8 cellular contexts compared by ENCODE assay signal in the genomic region with DNA sequence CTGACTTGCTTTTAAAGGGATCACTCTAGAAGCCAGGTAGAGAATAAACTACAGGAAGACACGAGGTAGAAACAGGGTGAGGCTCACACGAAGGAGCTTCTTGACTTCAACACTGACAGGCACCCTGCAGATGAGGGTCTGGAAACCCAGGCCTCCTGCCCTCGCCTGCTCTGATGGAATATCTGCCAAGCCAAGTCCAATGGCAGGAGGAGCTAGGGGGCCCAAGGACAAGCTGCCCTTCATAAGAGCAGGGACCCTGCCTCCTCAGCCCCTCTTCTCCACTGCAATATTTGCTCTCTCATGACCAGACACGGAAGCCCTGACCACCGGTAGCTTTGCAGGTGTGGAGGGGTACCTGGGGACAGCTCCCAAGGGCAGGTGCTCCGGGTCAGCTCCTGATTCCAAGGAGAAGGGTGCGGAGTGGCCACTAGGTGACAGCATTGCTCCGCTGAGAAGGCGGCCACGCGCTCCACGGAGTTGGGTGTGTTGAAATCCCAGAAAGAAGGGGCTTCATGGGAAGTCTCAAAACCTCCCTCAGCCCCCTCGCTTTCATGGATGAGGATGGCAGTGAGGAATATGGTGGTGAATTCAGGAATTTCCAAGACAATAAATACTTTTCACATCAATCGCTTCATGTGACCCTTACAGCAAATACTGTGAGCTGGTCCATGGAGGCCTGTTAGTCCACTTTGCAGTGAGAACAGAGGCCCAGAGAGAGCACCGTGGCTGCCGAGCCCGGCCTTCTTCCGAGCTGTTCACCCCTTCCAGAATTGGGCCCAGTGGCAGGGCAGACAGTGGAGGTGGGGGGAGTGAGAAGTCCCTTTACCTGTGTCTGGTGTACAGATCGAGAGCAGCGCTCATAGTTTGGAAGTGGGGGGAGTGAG. TPM values are rescaled to one million over a fixed set of nuclear protein-coding genes. Genes with fewer than 3 reads are reported as not detected.
A peak's percentile ranks its signal among the peaks of the same experiment; 100 is the strongest.
DNase-seq lines count a peak whose midpoint lies in the region; ATAC-seq and TF ChIP-seq lines count a peak whose summit lies in the region.

No MANE protein-coding gene starts in this region.

- peak; percentile 35 for DNase-seq in EL
- peak; percentile 25 for DNase-seq in MM.1S
- peak in 3 of 4 experiments; percentile 5 to 27 (median 22) for DNase-seq in activated CD4-positive, CD25-positive, alpha-beta regulatory T cell (lab: John Stamatoyannopoulos, UW)
- DNase-seq in cardiac fibroblast (ENCODE audit: low read depth in 2 of 2) = peak; percentile 49 to 53
- peak in 1 of 2 donors; percentile 87 for DNase-seq in left lung
- DNase-seq in stimulated activated CD4-positive, alpha-beta T cell treated with anti-CD3 and anti-CD28 coated beads, TNF-alpha, amount 100 ng/mL, for 4 hours (ENCODE audit: low read depth in 3 of 3) = peak; percentile 21 to 46 (median 30)

- H3K27ac ChIP-seq in MM.1S (ENCODE audit: low read length) = no peak overlapping the region
- H3K27ac ChIP-seq in left lung = no peak overlapping the region

- ATAC-seq in left lung = peak; percentile 95
- ATAC-seq in GM18519 (IDR thresholded peaks at IDR 0.05; ENCODE audit: low FRiP score, unreplicated experiment) = no peak
- no peak for ATAC-seq in HG02763 (IDR thresholded peaks at IDR 0.05; ENCODE audit: unreplicated experiment)

- H3K27me3 ChIP-seq in MM.1S (replicated peaks; ENCODE audit: insufficient read depth, low read length) (peaks cover 87% of the 10 kb centered on the region), left lung (peaks cover 10 to 81% of the 10 kb centered on the region in 2 donors)

- peak; percentile 89 for TF ChIP-seq CTCF in MM.1S (IDR thresholded peaks at IDR 0.05; ENCODE audit: low read length)
- TF ChIP-seq CTCF in cardiac fibroblast (IDR thresholded peaks at IDR 0.05; ENCODE audit: low read depth, low read length) = peak; percentile 96
- peak; percentile 65 to 86 for TF ChIP-seq CTCF in left lung (IDR thresholded peaks at IDR 0.05)

- H3K36me3 ChIP-seq in MM.1S (replicated peaks; ENCODE audit: insufficient read depth, low read length) (no peaks in the 10 kb centered on the region), left lung (no peaks in the 10 kb centered on the region)

- no peaks in the 10 kb centered on the region for H3K79me2 ChIP-seq in MM.1S (ENCODE audit: low read length)

- intact Hi-C loops in left lung (cut with DNase I) = loop anchor here in 1 of 2 donors (2.0 kb wide), 1 partner anchor 223 kb away; no protein-coding TSS in a partner anchor

- no peaks in the 10 kb centered on the region for H4K20me1 ChIP-seq in MM.1S (ENCODE audit: insufficient read depth, low read length)

- H3K9ac ChIP-seq in MM.1S (ENCODE audit: low read length) = no peak overlapping the region

- no peaks in the 10 kb centered on the region for H3K9me2 ChIP-seq in MM.1S (replicated peaks; ENCODE audit: insufficient read depth, low read length)

- H3K9me3 ChIP-seq in MM.1S (replicated peaks; ENCODE audit: insufficient read depth, low read length) = no peaks in the 10 kb centered on the region
- H3K9me3 ChIP-seq in left lung = no peaks in the 10 kb centered on the region

- H3F3A ChIP-seq in MM.1S (ENCODE audit: insufficient read depth, low read length) = no peaks in the 10 kb centered on the region

- H2AFZ ChIP-seq in MM.1S (ENCODE audit: low read length) = no peak overlapping the region

- H3K4me3 ChIP-seq in MM.1S (ENCODE audit: low read length) = no peak overlapping the region
- H3K4me3 ChIP-seq in cardiac fibroblast (replicated peaks in 1 of 2; ENCODE audit: low read depth in 2 of 2, low read length in 2 of 2) = no peak overlapping the region
- H3K4me3 ChIP-seq in left lung = no peak overlapping the region

- H3K4me1 ChIP-seq in MM.1S (ENCODE audit: low read length) = no peaks in the 10 kb centered on the region
- no peaks in the 10 kb centered on the region for H3K4me1 ChIP-seq in left lung

- H3K4me2 ChIP-seq in MM.1S (ENCODE audit: low read depth, low read length) = no peak overlapping the region

RNA-seq across cellular contexts. Expression of a gene that starts 33.2 kb away (rescaled TPM):
- not detected for total RNA-seq in left lung
